Comparison of ENCODE assay signal across 1 cellular context in the genomic region with DNA sequence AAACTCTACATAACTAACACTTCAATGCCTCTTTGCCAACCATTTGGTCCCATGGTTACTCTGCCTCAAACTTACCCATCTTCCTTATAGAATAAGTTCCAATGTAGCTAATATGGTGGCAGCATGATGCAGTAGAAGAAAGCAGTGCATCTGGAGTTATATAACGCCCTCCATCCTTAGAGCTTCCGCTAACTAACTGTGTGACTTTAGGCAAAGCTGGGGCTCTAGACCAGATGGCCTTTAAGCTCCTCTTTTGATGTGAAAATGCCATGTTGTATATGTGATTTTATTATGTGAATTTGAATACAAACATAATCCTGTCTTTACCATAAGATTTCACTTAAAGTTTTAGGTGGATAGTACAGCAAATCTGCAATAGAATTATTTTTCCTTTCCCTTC.
TF ChIP-seq lines count a peak whose summit lies in the region.

No MANE protein-coding gene starts in this region.

TF ChIP-seq in GM23338, 12 proteins besides CTCF, POLR2A, EP300 and RAD21:
- TF ChIP-seq, protein P1, sequence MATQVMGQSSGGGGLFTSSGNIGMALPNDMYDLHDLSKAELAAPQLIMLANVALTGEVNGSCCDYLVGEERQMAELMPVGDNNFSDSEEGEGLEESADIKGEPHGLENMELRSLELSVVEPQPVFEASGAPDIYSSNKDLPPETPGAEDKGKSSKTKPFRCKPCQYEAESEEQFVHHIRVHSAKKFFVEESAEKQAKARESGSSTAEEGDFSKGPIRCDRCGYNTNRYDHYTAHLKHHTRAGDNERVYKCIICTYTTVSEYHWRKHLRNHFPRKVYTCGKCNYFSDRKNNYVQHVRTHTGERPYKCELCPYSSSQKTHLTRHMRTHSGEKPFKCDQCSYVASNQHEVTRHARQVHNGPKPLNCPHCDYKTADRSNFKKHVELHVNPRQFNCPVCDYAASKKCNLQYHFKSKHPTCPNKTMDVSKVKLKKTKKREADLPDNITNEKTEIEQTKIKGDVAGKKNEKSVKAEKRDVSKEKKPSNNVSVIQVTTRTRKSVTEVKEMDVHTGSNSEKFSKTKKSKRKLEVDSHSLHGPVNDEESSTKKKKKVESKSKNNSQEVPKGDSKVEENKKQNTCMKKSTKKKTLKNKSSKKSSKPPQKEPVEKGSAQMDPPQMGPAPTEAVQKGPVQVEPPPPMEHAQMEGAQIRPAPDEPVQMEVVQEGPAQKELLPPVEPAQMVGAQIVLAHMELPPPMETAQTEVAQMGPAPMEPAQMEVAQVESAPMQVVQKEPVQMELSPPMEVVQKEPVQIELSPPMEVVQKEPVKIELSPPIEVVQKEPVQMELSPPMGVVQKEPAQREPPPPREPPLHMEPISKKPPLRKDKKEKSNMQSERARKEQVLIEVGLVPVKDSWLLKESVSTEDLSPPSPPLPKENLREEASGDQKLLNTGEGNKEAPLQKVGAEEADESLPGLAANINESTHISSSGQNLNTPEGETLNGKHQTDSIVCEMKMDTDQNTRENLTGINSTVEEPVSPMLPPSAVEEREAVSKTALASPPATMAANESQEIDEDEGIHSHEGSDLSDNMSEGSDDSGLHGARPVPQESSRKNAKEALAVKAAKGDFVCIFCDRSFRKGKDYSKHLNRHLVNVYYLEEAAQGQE (IDR thresholded peaks at IDR 0.05; ENCODE audit: unreplicated experiment), result no peak
- TF ChIP-seq, protein P2, sequence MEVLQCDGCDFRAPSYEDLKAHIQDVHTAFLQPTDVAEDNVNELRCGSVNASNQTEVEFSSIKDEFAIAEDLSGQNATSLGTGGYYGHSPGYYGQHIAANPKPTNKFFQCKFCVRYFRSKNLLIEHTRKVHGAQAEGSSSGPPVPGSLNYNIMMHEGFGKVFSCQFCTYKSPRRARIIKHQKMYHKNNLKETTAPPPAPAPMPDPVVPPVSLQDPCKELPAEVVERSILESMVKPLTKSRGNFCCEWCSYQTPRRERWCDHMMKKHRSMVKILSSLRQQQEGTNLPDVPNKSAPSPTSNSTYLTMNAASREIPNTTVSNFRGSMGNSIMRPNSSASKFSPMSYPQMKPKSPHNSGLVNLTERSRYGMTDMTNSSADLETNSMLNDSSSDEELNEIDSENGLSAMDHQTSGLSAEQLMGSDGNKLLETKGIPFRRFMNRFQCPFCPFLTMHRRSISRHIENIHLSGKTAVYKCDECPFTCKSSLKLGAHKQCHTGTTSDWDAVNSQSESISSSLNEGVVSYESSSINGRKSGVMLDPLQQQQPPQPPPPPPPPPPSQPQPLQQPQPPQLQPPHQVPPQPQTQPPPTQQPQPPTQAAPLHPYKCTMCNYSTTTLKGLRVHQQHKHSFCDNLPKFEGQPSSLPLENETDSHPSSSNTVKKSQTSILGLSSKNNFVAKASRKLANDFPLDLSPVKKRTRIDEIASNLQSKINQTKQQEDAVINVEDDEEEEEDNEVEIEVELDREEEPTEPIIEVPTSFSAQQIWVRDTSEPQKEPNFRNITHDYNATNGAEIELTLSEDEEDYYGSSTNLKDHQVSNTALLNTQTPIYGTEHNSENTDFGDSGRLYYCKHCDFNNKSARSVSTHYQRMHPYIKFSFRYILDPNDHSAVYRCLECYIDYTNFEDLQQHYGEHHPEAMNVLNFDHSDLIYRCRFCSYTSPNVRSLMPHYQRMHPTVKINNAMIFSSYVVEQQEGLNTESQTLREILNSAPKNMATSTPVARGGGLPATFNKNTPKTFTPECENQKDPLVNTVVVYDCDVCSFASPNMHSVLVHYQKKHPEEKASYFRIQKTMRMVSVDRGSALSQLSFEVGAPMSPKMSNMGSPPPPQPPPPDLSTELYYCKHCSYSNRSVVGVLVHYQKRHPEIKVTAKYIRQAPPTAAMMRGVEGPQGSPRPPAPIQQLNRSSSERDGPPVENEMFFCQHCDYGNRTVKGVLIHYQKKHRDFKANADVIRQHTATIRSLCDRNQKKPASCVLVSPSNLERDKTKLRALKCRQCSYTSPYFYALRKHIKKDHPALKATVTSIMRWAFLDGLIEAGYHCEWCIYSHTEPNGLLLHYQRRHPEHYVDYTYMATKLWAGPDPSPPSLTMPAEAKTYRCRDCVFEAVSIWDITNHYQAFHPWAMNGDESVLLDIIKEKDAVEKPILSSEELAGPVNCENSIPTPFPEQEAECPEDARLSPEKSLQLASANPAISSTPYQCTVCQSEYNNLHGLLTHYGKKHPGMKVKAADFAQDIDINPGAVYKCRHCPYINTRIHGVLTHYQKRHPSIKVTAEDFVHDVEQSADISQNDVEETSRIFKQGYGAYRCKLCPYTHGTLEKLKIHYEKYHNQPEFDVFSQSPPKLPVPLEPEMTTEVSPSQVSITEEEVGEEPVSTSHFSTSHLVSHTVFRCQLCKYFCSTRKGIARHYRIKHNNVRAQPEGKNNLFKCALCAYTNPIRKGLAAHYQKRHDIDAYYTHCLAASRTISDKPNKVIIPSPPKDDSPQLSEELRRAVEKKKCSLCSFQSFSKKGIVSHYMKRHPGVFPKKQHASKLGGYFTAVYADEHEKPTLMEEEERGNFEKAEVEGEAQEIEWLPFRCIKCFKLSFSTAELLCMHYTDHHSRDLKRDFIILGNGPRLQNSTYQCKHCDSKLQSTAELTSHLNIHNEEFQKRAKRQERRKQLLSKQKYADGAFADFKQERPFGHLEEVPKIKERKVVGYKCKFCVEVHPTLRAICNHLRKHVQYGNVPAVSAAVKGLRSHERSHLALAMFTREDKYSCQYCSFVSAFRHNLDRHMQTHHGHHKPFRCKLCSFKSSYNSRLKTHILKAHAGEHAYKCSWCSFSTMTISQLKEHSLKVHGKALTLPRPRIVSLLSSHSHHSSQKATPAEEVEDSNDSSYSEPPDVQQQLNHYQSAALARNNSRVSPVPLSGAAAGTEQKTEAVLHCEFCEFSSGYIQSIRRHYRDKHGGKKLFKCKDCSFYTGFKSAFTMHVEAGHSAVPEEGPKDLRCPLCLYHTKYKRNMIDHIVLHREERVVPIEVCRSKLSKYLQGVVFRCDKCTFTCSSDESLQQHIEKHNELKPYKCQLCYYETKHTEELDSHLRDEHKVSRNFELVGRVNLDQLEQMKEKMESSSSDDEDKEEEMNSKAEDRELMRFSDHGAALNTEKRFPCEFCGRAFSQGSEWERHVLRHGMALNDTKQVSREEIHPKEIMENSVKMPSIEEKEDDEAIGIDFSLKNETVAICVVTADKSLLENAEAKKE (CRISPR knock-in tag; IDR thresholded peaks at IDR 0.05), result no peak
- TF ChIP-seq CREB1 (CRISPR knock-in tag; IDR thresholded peaks at IDR 0.05; ENCODE audit: low read depth), result no peak
